In genomic region chr18:80033181-80034067, GRCh38 we compare ENCODE assay signal across 1 cellular context.
TF ChIP-seq lines count a peak whose summit lies in the region.

No MANE protein-coding gene starts in this region.

TF ChIP-seq in HepG2, 621 proteins besides CTCF, POLR2A, EP300 and RAD21 (continued from another document and continues in another):
- no peak for TF ChIP-seq FUBP1 (CRISPR knock-in tag; IDR thresholded peaks at IDR 0.05; ENCODE audit: borderline replicate concordance)
- TF ChIP-seq ZFP62 (CRISPR knock-in tag; IDR thresholded peaks at IDR 0.05): no peak
- no peak for TF ChIP-seq GRHL1 (CRISPR knock-in tag; conservative IDR thresholded peaks at IDR 0.05)
- 0 out of 2 replicates have a peak, but pooled peaks have one; percentile 16 for TF ChIP-seq PBX2 (CRISPR knock-in tag; IDR thresholded peaks at IDR 0.05)
- TF ChIP-seq REXO4 (CRISPR knock-in tag; IDR thresholded peaks at IDR 0.05; ENCODE audit: borderline replicate concordance): no peak
- peak; percentile 46 for TF ChIP-seq ARID4A (CRISPR knock-in tag; IDR thresholded peaks at IDR 0.05; ENCODE audit: borderline replicate concordance)
- TF ChIP-seq ZNF883 (CRISPR knock-in tag; IDR thresholded peaks at IDR 0.05; ENCODE audit: not compliant biosample characterization): peak; percentile 66
- TF ChIP-seq ZNF235 (CRISPR knock-in tag; IDR thresholded peaks at IDR 0.05; ENCODE audit: borderline replicate concordance): no peak
- TF ChIP-seq GABPA (IDR thresholded peaks at IDR 0.05; ENCODE audit: low read depth, low read length): no peak
- TF ChIP-seq GABPA (CRISPR knock-in tag; IDR thresholded peaks at IDR 0.05; ENCODE audit: low read depth): no peak
- TF ChIP-seq HNRNPUL1 (IDR thresholded peaks at IDR 0.05; ENCODE audit: low read depth, low read length): no peak
- no peak for TF ChIP-seq ZBED4 (CRISPR knock-in tag; IDR thresholded peaks at IDR 0.05; ENCODE audit: borderline replicate concordance)
- TF ChIP-seq ZNF142 (CRISPR knock-in tag; IDR thresholded peaks at IDR 0.05): no peak
- no peak for TF ChIP-seq ZNF30 (CRISPR knock-in tag; IDR thresholded peaks at IDR 0.05)
- TF ChIP-seq FIP1L1 (IDR thresholded peaks at IDR 0.05; ENCODE audit: borderline replicate concordance, insufficient read depth, low read depth, low read length): no peak
- TF ChIP-seq NFKB2 (CRISPR knock-in tag; IDR thresholded peaks at IDR 0.05; ENCODE audit: borderline replicate concordance): peak; percentile 77; the same call in 1 of the 2 replicates
- TF ChIP-seq BCL6 (CRISPR knock-in tag; IDR thresholded peaks at IDR 0.05): no peak
- no peak for TF ChIP-seq RFXANK (CRISPR knock-in tag; IDR thresholded peaks at IDR 0.05)
- no peak for TF ChIP-seq ZNF275 (CRISPR knock-in tag; IDR thresholded peaks at IDR 0.05; ENCODE audit: borderline replicate concordance)
- peak; percentile 21; the same call in 1 of the 2 replicates for TF ChIP-seq ZNF672 (CRISPR knock-in tag; IDR thresholded peaks at IDR 0.05)
- TF ChIP-seq IKZF5 (CRISPR knock-in tag; IDR thresholded peaks at IDR 0.05): 0 out of 2 replicates have a peak, but pooled peaks have one; percentile 22
- peak; percentile 65 for TF ChIP-seq GABPB1 (CRISPR knock-in tag; IDR thresholded peaks at IDR 0.05)
- no peak for TF ChIP-seq AKAP8 (CRISPR knock-in tag; IDR thresholded peaks at IDR 0.05)
- peak; percentile 67; the same call in 1 of the 2 replicates for TF ChIP-seq EED (CRISPR knock-in tag; IDR thresholded peaks at IDR 0.05)
- no peak for TF ChIP-seq CREBL2 (CRISPR knock-in tag; IDR thresholded peaks at IDR 0.05; ENCODE audit: borderline replicate concordance)
- TF ChIP-seq YY1 (IDR thresholded peaks at IDR 0.05; ENCODE audit: insufficient read depth, insufficient replicate concordance, low read depth, low read length): no peak
- no peak for TF ChIP-seq PPARG (CRISPR knock-in tag; conservative IDR thresholded peaks at IDR 0.05)
- peak; percentile 57; the same call in 1 of the 2 replicates for TF ChIP-seq DMAP1 (CRISPR knock-in tag; IDR thresholded peaks at IDR 0.05)
- TF ChIP-seq HNRNPLL (IDR thresholded peaks at IDR 0.05; ENCODE audit: low read depth, low read length, poor library complexity, severe bottlenecking): peak; percentile 52
- TF ChIP-seq SIX1 (CRISPR knock-in tag; IDR thresholded peaks at IDR 0.05; ENCODE audit: borderline replicate concordance): no peak; the same call in 1 of the 2 replicates
